11 cellular contexts compared by ENCODE assay signal in the genomic region with DNA sequence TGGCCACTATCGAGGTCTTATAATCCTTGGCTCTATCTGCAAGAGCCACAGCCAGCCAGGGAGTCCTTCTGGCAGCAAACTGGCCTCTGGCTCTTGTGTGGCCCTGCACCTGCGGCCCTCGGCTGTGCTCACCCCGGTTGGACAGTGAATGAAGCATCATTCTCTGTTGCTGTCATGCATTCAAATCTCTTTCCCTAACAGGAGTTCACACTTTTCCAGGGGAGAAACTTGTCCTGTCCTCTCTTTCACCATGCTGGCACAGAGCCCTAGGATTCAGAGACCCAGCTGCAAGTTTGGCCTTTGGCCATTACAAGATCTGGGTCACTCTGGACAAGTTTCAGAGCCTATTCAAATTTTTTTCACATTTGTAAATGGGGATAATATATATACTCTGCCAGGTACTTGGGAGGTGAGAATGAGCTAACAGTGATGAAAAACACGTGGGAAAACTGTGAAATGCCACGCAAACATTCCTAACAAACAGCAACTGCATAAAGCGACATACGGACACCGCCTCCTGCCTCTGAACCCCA. TPM values are rescaled to one million over a fixed set of nuclear protein-coding genes. Genes with fewer than 3 reads are reported as not detected.
DNase-seq lines count a peak whose midpoint lies in the region; ATAC-seq, FAIRE-seq and TF ChIP-seq lines count a peak whose summit lies in the region.
"Had no signal": no experiment of that assay in that cellular context is flagged by ENCODE, and none has a peak within 500 bp of the region (broad histone marks: within the 10 kb centered on the region; RNA-seq: fewer than 3 reads in every experiment).

No MANE protein-coding gene starts in this region.

- no peaks in the 10 kb centered on the region for H3K27me3 ChIP-seq in H7 (ENCODE audit: control insufficient read depth, insufficient read depth, low read length)
- H3K27me3 ChIP-seq: BLaER1 had no signal

- H3K27me3 Mint-ChIP-seq in osteocyte (ENCODE audit: unreplicated experiment), result no peaks in the 10 kb centered on the region

- 86% methylated on average over 8 of the region's 9 CpGs for WGBS in A549 (ENCODE audit: missing lambda C conversion rate)

- H3K36me3 ChIP-seq in H7 (replicated peaks; ENCODE audit: control insufficient read depth, insufficient read depth, low read length), result peaks cover 11% of the 10 kb centered on the region

- FAIRE-seq in A549 (lab: Jason Lieb, UNC), result no peak

- no peak for TF ChIP-seq POLR2A in A549 (IDR thresholded peaks at IDR 0.05; ENCODE audit: low read length)

- TF ChIP-seq CTCF in A549 (IDR thresholded peaks at IDR 0.05), result no peak
- no peak for TF ChIP-seq CTCF in WI38 (IDR thresholded peaks at IDR 0.05; ENCODE audit: low read depth, low read length)
- no peak for TF ChIP-seq CTCF in fibroblast of the aortic adventitia (IDR thresholded peaks at IDR 0.05; ENCODE audit: insufficient read depth, low read length)
- no peak for TF ChIP-seq CTCF in osteocyte (IDR thresholded peaks at IDR 0.05)

- H3K27ac ChIP-seq in A549, result peak overlapping the region; percentile 75 to 89
- H3K27ac ChIP-seq: BLaER1, WERI-Rb-1 had no signal

- H3K27ac Mint-ChIP-seq in osteocyte (ENCODE audit: unreplicated experiment), result peak overlapping the region; percentile 90

- H3K4me1 Mint-ChIP-seq in osteocyte (ENCODE audit: unreplicated experiment), result peaks cover 48% of the 10 kb centered on the region

- H3K9me3 ChIP-seq in A549, result no peaks in the 10 kb centered on the region
- H3K9me3 ChIP-seq: BLaER1 had no signal

- peak overlapping the region; percentile 61 for H3K4me2 ChIP-seq in A549
- H3K4me2 ChIP-seq: BLaER1 had no signal

- POLR2A ChIA-PET in A549 (lab: Yijun Ruan, JAX), result interaction anchor here (0.6 kb wide), 1 partner anchor 15 kb away, joined by 5 read pairs; no protein-coding TSS in a partner anchor

- H3K9me3 Mint-ChIP-seq in osteocyte (ENCODE audit: unreplicated experiment), result no peaks in the 10 kb centered on the region

- peaks cover 49% of the 10 kb centered on the region for H3K4me1 ChIP-seq in A549

- ATAC-seq in A549 (no peak), GM21515 (IDR thresholded peaks at IDR 0.05; ENCODE audit: unreplicated experiment) (no peak), GM19395 (IDR thresholded peaks at IDR 0.05; ENCODE audit: unreplicated experiment) (no peak)

- H3K4me3 Mint-ChIP-seq in osteocyte (ENCODE audit: unreplicated experiment), result no peak overlapping the region

- TF ChIP-seq RAD21 in A549 (conservative IDR thresholded peaks at IDR 0.05 in 1 of 2, IDR thresholded peaks at IDR 0.05 in 1 of 2), result no peak

- DNase-seq in A549 (ENCODE audit: low read depth in 1 of 2, low spot score in 1 of 2), result no peak
- DNase-seq in fibroblast of the aortic adventitia (ENCODE audit: low read depth), result peak; percentile 77
- DNase-seq in osteocyte (ENCODE audit: extremely low spot score, unreplicated experiment), result no peak
- no peak for DNase-seq in H7
- DNase-seq in NCI-H1105 (lab: John Stamatoyannopoulos, UW), result no peak
- DNase-seq: NCI-H1092, WERI-Rb-1 had no signal

- H3K4me3 ChIP-seq in A549, result no peak overlapping the region
- peak overlapping the region; percentile 8; the same call in 1 of the 2 replicates for H3K4me3 ChIP-seq in WI38 (ENCODE audit: low read depth, low read length)
- H3K4me3 ChIP-seq in fibroblast of the aortic adventitia (ENCODE audit: low read depth, low read length), result no peak overlapping the region
- no peak overlapping the region for H3K4me3 ChIP-seq in H7 (ENCODE audit: insufficient read depth, low read depth, low read length)
- H3K4me3 ChIP-seq: BLaER1 had no signal

- peaks cover 15% of the 10 kb centered on the region for H3K36me3 Mint-ChIP-seq in osteocyte (ENCODE audit: unreplicated experiment)

- CTCF ChIA-PET in A549 (lab: Yijun Ruan, JAX), result interaction anchor here (0.9 to 1.9 kb wide), 3 partner anchors 8 to 169 kb away, joined by 3 to 5 read pairs (median 5); no protein-coding TSS in a partner anchor

- TF ChIP-seq EP300 in A549 (IDR thresholded peaks at IDR 0.05), result no peak

TF ChIP-seq in A549, 52 proteins besides CTCF, POLR2A, EP300 and RAD21 (continues in another document):
- TF ChIP-seq, protein P1, sequence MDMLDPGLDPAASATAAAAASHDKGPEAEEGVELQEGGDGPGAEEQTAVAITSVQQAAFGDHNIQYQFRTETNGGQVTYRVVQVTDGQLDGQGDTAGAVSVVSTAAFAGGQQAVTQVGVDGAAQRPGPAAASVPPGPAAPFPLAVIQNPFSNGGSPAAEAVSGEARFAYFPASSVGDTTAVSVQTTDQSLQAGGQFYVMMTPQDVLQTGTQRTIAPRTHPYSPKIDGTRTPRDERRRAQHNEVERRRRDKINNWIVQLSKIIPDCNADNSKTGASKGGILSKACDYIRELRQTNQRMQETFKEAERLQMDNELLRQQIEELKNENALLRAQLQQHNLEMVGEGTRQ (IDR thresholded peaks at IDR 0.05), result no peak
- TF ChIP-seq TP53 (CRISPR knock-in tag; IDR thresholded peaks at IDR 0.05) (no peak), ZC3H11A (IDR thresholded peaks at IDR 0.05) (no peak), SREBF2 (IDR thresholded peaks at IDR 0.05) (no peak), GATA3 (IDR thresholded peaks at IDR 0.05; ENCODE audit: borderline replicate concordance) (no peak), HEYL (CRISPR knock-in tag; IDR thresholded peaks at IDR 0.05) (no peak), RFX5 (IDR thresholded peaks at IDR 0.05) (no peak), EHMT2 (IDR thresholded peaks at IDR 0.05; ENCODE audit: low read depth) (no peak), CHD2 (IDR thresholded peaks at IDR 0.05; ENCODE audit: low read length, partially characterized antibody) (no peak), RNF2 (IDR thresholded peaks at IDR 0.05; ENCODE audit: borderline replicate concordance, low read depth) (no peak)
- TF ChIP-seq, protein P2, sequence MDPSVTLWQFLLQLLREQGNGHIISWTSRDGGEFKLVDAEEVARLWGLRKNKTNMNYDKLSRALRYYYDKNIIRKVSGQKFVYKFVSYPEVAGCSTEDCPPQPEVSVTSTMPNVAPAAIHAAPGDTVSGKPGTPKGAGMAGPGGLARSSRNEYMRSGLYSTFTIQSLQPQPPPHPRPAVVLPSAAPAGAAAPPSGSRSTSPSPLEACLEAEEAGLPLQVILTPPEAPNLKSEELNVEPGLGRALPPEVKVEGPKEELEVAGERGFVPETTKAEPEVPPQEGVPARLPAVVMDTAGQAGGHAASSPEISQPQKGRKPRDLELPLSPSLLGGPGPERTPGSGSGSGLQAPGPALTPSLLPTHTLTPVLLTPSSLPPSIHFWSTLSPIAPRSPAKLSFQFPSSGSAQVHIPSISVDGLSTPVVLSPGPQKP (IDR thresholded peaks at IDR 0.05; ENCODE audit: low read depth, low read length), result no peak
- TF ChIP-seq, protein P3, sequence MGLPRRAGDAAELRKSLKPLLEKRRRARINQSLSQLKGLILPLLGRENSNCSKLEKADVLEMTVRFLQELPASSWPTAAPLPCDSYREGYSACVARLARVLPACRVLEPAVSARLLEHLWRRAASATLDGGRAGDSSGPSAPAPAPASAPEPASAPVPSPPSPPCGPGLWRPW (IDR thresholded peaks at IDR 0.05), result no peak

RNA-seq across cellular contexts. Expression of a gene that starts 34.2 kb away (rescaled TPM):
- 22.2 and 22.7 TPM in 2 replicates for polyA plus RNA-seq in A549 (2011; rRNA removed)
- 29.0 and 43.9 TPM in 2 replicates for polyA plus RNA-seq in A549 (2012; cell fraction: cytosol; rRNA removed)
- 46.3 and 64.3 TPM in 2 replicates for polyA plus RNA-seq in A549 (2012; cell fraction: nucleus; rRNA removed)
- polyA plus RNA-seq in A549 (2017; fragmentation: RNase III; extraction: RNeasy Plus Mini Kit Qiagen cat#74134 plus additional on column Dnase treatment), result 33.2 to 36.8 TPM (median 36.6 TPM) in 3 replicates
- polyA minus RNA-seq in A549 (2011; rRNA and poly(A)+ RNA removed), result 20.2 and 32.7 TPM in 2 replicates
- 20.2 and 46.0 TPM in 2 replicates for total RNA-seq in fibroblast of the aortic adventitia (ENCODE audit: low replicate concordance)
- 88.0 and 90.5 TPM in 2 replicates for total RNA-seq in osteocyte
- 44.5 and 46.9 TPM in 2 replicates for total RNA-seq in H7 (2014; rRNA removed; shearing (Covaris generic))

RNA-seq across cellular contexts. Expression of a gene that starts 36.8 kb away (rescaled TPM):
- polyA plus RNA-seq in A549 (2011; rRNA removed) (3.5 and 4.0 TPM in 2 replicates), A549 (2017; fragmentation: RNase III; extraction: RNeasy Plus Mini Kit Qiagen cat#74134 plus additional on column Dnase treatment) (3.1 to 3.9 TPM (median 3.2 TPM) in 3 replicates)
- polyA plus RNA-seq in A549 (2012; cell fraction: cytosol; rRNA removed), result 7.5 and 9.6 TPM in 2 replicates
- polyA plus RNA-seq in A549 (2012; cell fraction: nucleus; rRNA removed), result 16.8 and 17.1 TPM in 2 replicates
- 2.1 and 3.6 TPM in 2 replicates for polyA minus RNA-seq in A549 (2011; rRNA and poly(A)+ RNA removed)
- total RNA-seq in fibroblast of the aortic adventitia (ENCODE audit: low replicate concordance) (21.8 and 33.7 TPM in 2 replicates), osteocyte (9.9 and 17.0 TPM in 2 replicates)
- 2.6 and 5.3 TPM in 2 replicates for total RNA-seq in H7 (2014; rRNA removed; shearing (Covaris generic))

RNA-seq across cellular contexts. Expression of a gene that starts 57.0 kb away (rescaled TPM):
- 7.4 and 10.7 TPM in 2 replicates for polyA plus RNA-seq in A549 (2011; rRNA removed)
- 6.2 and 9.3 TPM in 2 replicates for polyA plus RNA-seq in A549 (2012; cell fraction: cytosol; rRNA removed)
- polyA plus RNA-seq in A549 (2012; cell fraction: nucleus; rRNA removed), result 60.0 and 83.9 TPM in 2 replicates
- polyA plus RNA-seq in A549 (2017; fragmentation: RNase III; extraction: RNeasy Plus Mini Kit Qiagen cat#74134 plus additional on column Dnase treatment), result 5.5 to 7.8 TPM (median 7.6 TPM) in 3 replicates
- polyA minus RNA-seq in A549 (2011; rRNA and poly(A)+ RNA removed), result 16.1 and 26.2 TPM in 2 replicates
- 9.3 and 12.3 TPM in 2 replicates for total RNA-seq in fibroblast of the aortic adventitia (ENCODE audit: low replicate concordance)
- total RNA-seq in osteocyte, result 41.6 and 48.8 TPM in 2 replicates
- 23.4 and 49.6 TPM in 2 replicates for total RNA-seq in H7 (2014; rRNA removed; shearing (Covaris generic))
